ENCODE assay signal across 17 cellular contexts in the genomic region with DNA sequence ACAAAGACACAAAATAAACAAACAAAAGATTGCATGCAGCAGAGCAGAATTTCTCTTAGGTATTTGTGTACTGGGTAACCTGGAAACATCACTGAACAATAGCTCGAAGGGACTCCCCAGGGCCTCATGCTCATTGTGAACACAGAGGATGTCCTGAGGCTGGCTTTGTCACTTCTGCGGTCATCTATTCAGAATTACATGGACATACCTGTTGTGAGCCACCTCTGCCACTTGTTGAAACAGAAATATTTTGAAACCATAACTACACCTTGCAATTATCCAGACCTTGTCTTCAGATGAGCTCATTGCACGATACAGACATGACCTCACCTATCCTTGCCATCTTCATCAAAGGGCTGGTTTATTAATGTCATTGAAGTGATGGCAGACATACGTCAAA. TPM values are rescaled to one million over a fixed set of nuclear protein-coding genes. Genes with fewer than 3 reads are reported as not detected.
"Had no signal": no experiment of that assay in that cellular context is flagged by ENCODE, and none has a peak within 500 bp of the region (broad histone marks: within the 10 kb centered on the region; RNA-seq: fewer than 3 reads in every experiment).

No MANE protein-coding gene starts in this region.

- DNase-seq: activated CD4-positive, alpha-beta memory T cell treated with anti-CD3 and anti-CD28 coated beads, Interleukin-2, amount 10 ng/mL, durations not matched to agents 7 days and 5 days; activated CD4-positive, alpha-beta T cell treated with anti-CD3 and anti-CD28 coated beads for 36 hours; activated CD8-positive, alpha-beta memory T cell treated with anti-CD3 and anti-CD28 coated beads, Interleukin-2, amount 50 U/mL, for 4 hours; activated naive CD8-positive, alpha-beta T cell treated with anti-CD3 and anti-CD28 coated beads, Interleukin-2, amount 50 U/mL, for 24 hours; activated T-cell treated with anti-CD3 and anti-CD28 coated beads, Interleukin-2, amount 50 U/mL, for 72 hours; gastrocnemius medialis; heart right ventricle; islet precursor cell; left lung; psoas muscle; stimulated activated naive CD4-positive, alpha-beta T cell; upper lobe of right lung had no signal

- H3K27me3 ChIP-seq: ascending aorta, heart right ventricle, left lung, upper lobe of right lung had no signal

- H3K9me3 Mint-ChIP-seq: activated naive CD8-positive, alpha-beta T cell treated with anti-CD3 and anti-CD28 coated beads, Interleukin-2, amount 50 U/mL, for 24 hours; activated T-cell treated with anti-CD3 and anti-CD28 coated beads, Interleukin-2, amount 50 U/mL, for 72 hours had no signal

- H3K4me3 Mint-ChIP-seq: activated CD4-positive, alpha-beta memory T cell treated with anti-CD3 and anti-CD28 coated beads, Interleukin-2, amount 10 ng/mL, durations not matched to agents 7 days and 5 days; activated CD4-positive, alpha-beta T cell treated with anti-CD3 and anti-CD28 coated beads for 36 hours; activated naive CD8-positive, alpha-beta T cell treated with anti-CD3 and anti-CD28 coated beads, Interleukin-2, amount 50 U/mL, for 24 hours; activated T-cell treated with anti-CD3 and anti-CD28 coated beads, Interleukin-2, amount 50 U/mL, for 72 hours had no signal

- H3K27me3 Mint-ChIP-seq: activated CD4-positive, alpha-beta T cell treated with anti-CD3 and anti-CD28 coated beads for 36 hours; activated naive CD8-positive, alpha-beta T cell treated with anti-CD3 and anti-CD28 coated beads, Interleukin-2, amount 50 U/mL, for 24 hours had no signal

- H3K36me3 ChIP-seq: ascending aorta, gastrocnemius medialis, heart right ventricle, left lung, upper lobe of right lung had no signal

- H3K9me3 ChIP-seq: ascending aorta, gastrocnemius medialis, left lung, psoas muscle, upper lobe of right lung had no signal

- H3K27ac Mint-ChIP-seq: activated CD4-positive, alpha-beta memory T cell treated with anti-CD3 and anti-CD28 coated beads, Interleukin-2, amount 10 ng/mL, durations not matched to agents 7 days and 5 days; activated CD4-positive, alpha-beta T cell treated with anti-CD3 and anti-CD28 coated beads for 36 hours; activated naive CD8-positive, alpha-beta T cell treated with anti-CD3 and anti-CD28 coated beads, Interleukin-2, amount 50 U/mL, for 24 hours; activated T-cell treated with anti-CD3 and anti-CD28 coated beads, Interleukin-2, amount 50 U/mL, for 72 hours had no signal

- FAIRE-seq: colon had no signal

- H3K27ac ChIP-seq: ascending aorta, gastrocnemius medialis, heart right ventricle, left lung, psoas muscle, upper lobe of right lung, VCaP had no signal

- H3K4me1 ChIP-seq: ascending aorta, gastrocnemius medialis, psoas muscle, upper lobe of right lung had no signal

- H3K4me1 Mint-ChIP-seq: activated CD4-positive, alpha-beta memory T cell treated with anti-CD3 and anti-CD28 coated beads, Interleukin-2, amount 10 ng/mL, durations not matched to agents 7 days and 5 days; activated CD4-positive, alpha-beta T cell treated with anti-CD3 and anti-CD28 coated beads for 36 hours; activated naive CD8-positive, alpha-beta T cell treated with anti-CD3 and anti-CD28 coated beads, Interleukin-2, amount 50 U/mL, for 24 hours had no signal

- H3K4me3 ChIP-seq: ascending aorta, gastrocnemius medialis, heart right ventricle, left lung, psoas muscle, upper lobe of right lung had no signal

RNA-seq across cellular contexts. Expression of gene CREG2, which starts 23.4 kb away (rescaled TPM):
- total RNA-seq: activated CD4-positive, alpha-beta T cell treated with anti-CD3 and anti-CD28 coated beads for 36 hours; activated T-cell treated with anti-CD3 and anti-CD28 coated beads, Interleukin-2, amount 50 U/mL, for 72 hours; ascending aorta; gastrocnemius medialis; left lung; mesenteric fat pad; sciatic nerve; upper lobe of right lung had no signal
- polyA plus RNA-seq: heart right ventricle had no signal
